ENCODE assay signal across 8 cellular contexts in the genomic region with DNA sequence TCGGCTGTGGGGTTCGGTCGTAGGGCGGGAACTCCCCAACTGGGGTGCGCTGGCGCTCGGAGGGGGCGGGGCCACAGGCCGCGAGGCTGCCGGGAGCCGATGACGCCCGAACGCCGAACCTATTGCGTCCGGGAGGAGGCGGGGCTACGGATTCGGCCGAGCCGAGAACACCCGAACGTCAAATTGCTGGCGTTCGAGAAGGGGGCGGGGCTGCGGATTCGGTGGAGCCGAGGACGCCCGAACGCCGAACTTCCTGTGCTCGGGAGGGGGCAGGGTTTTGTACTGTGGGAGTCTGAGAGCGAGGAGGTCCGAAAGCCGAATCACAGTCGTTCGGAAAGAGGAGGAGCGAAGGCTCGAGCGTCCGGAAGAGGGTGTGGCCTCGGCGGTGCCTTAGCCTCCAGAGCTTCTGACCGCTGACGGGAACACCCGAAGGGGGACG. TPM values are rescaled to one million over a fixed set of nuclear protein-coding genes. Genes with fewer than 3 reads are reported as not detected.
A peak's percentile ranks its signal among the peaks of the same experiment; 100 is the strongest.
DNase-seq lines count a peak whose midpoint lies in the region; ATAC-seq and TF ChIP-seq lines count a peak whose summit lies in the region.

No MANE protein-coding gene starts in this region.

- peak overlapping the region; percentile 91 for H3K4me3 Mint-ChIP-seq in CD8-positive, alpha-beta T cell
- H3K4me3 Mint-ChIP-seq in activated CD8-positive, alpha-beta memory T cell treated with anti-CD3 and anti-CD28 coated beads, Interleukin-2, amount 10 ng/mL, durations not matched to agents 7 days and 5 days = peak overlapping the region; percentile 80

- no peaks in the 10 kb centered on the region for H3K27me3 Mint-ChIP-seq in CD8-positive, alpha-beta T cell (ENCODE audit: low read depth)
- no peaks in the 10 kb centered on the region for H3K27me3 Mint-ChIP-seq in activated CD8-positive, alpha-beta memory T cell treated with anti-CD3 and anti-CD28 coated beads, Interleukin-2, amount 10 ng/mL, durations not matched to agents 7 days and 5 days

- intact Hi-C loops in CD8-positive, alpha-beta T cell (cut with DNase I, micrococcal nuclease) = loop anchor here (1.0 kb wide), 8 partner anchors 10 to 323 kb away; a partner anchor contains a TSS

- peaks cover 33% of the 10 kb centered on the region for H3K36me3 Mint-ChIP-seq in CD8-positive, alpha-beta T cell
- peaks cover 17% of the 10 kb centered on the region for H3K36me3 Mint-ChIP-seq in activated CD8-positive, alpha-beta memory T cell treated with anti-CD3 and anti-CD28 coated beads, Interleukin-2, amount 10 ng/mL, durations not matched to agents 7 days and 5 days

- no peaks in the 10 kb centered on the region for H3K27me3 ChIP-seq in CD8-positive, alpha-beta T cell (ENCODE audit: insufficient read depth, low read length)
- H3K27me3 ChIP-seq in effector memory CD4-positive, alpha-beta T cell (replicated peaks; ENCODE audit: control insufficient read depth, insufficient read depth, low read length, poor library complexity, severe bottlenecking) = no peaks in the 10 kb centered on the region

- peak; percentile 99 to 100 (median 100) for DNase-seq in CD8-positive, alpha-beta T cell
- DNase-seq in HUDEP-2 (lab: John Stamatoyannopoulos, UW; ENCODE audit: unreplicated experiment in 76 of 76) (peak; percentile 93 to 100 (median 100)), NOMO-1 treated with DMSO at 0.1 percent for 48 hours (lab: John Stamatoyannopoulos, UW; ENCODE audit: unreplicated experiment) (peak; percentile 99), medulla oblongata (ENCODE audit: extremely low spot score) (peak; percentile 100)
- peak; percentile 100 for DNase-seq in activated CD8-positive, alpha-beta memory T cell treated with anti-CD3 and anti-CD28 coated beads, Interleukin-2, amount 10 ng/mL, durations not matched to agents 7 days and 5 days
- peak; percentile 100 for DNase-seq in effector memory CD4-positive, alpha-beta T cell
- peak; percentile 99 to 100 (median 100) for DNase-seq in stimulated activated CD4-positive, alpha-beta T cell treated with anti-CD3 and anti-CD28 coated beads, TNF-alpha, amount 100 ng/mL, for 4 hours (ENCODE audit: low read depth in 3 of 3)

- ATAC-seq in CD8-positive, alpha-beta T cell = peak; percentile 59
- ATAC-seq in GM21423 (IDR thresholded peaks at IDR 0.05; ENCODE audit: unreplicated experiment) = peak; percentile 42
- peak; percentile 65 for ATAC-seq in activated CD8-positive, alpha-beta memory T cell treated with anti-CD3 and anti-CD28 coated beads, Interleukin-2, amount 10 ng/mL, durations not matched to agents 7 days and 5 days

- H3K27ac Mint-ChIP-seq in CD8-positive, alpha-beta T cell = peak overlapping the region; percentile 100
- peak overlapping the region; percentile 95 for H3K27ac Mint-ChIP-seq in activated CD8-positive, alpha-beta memory T cell treated with anti-CD3 and anti-CD28 coated beads, Interleukin-2, amount 10 ng/mL, durations not matched to agents 7 days and 5 days

- H3K9me3 Mint-ChIP-seq in CD8-positive, alpha-beta T cell = no peaks in the 10 kb centered on the region
- H3K9me3 Mint-ChIP-seq in activated CD8-positive, alpha-beta memory T cell treated with anti-CD3 and anti-CD28 coated beads, Interleukin-2, amount 10 ng/mL, durations not matched to agents 7 days and 5 days (ENCODE audit: low read depth) = no peaks in the 10 kb centered on the region

- CTCF ChIA-PET in CD8-positive, alpha-beta T cell (lab: Charles Lee) = no interaction called here
- CTCF ChIA-PET in activated CD8-positive, alpha-beta memory T cell treated with anti-CD3 and anti-CD28 coated beads, Interleukin-2, amount 10 ng/mL, durations not matched to agents 7 days and 5 days (lab: Charles Lee) = interaction anchor here (0.6 to 5.1 kb wide), 5 partner anchors 9 to 76 kb away, joined by 3 to 33 read pairs (median 4); a partner anchor contains a TSS

- H3K4me3 ChIP-seq in CD8-positive, alpha-beta T cell (ENCODE audit: low read depth, low read length) = peak overlapping the region; percentile 76
- peak overlapping the region; percentile 85 for H3K4me3 ChIP-seq in effector memory CD4-positive, alpha-beta T cell (ENCODE audit: insufficient read depth, low read depth, low read length, poor library complexity, severe bottlenecking)

- H3K4me1 ChIP-seq in CD8-positive, alpha-beta T cell (ENCODE audit: insufficient read depth, low read length) = peaks cover 22% of the 10 kb centered on the region
- peaks cover 22% of the 10 kb centered on the region for H3K4me1 ChIP-seq in effector memory CD4-positive, alpha-beta T cell (ENCODE audit: control insufficient read depth, insufficient read depth, low read length, poor library complexity, severe bottlenecking)

- POLR2A ChIA-PET in CD8-positive, alpha-beta T cell (lab: Charles Lee) = interaction anchor here (1.1 to 7.2 kb wide), 8 partner anchors 10 to 75 kb away, joined by 4 to 99 read pairs (median 19); a partner anchor contains a TSS

- H3K27ac ChIP-seq in CD8-positive, alpha-beta T cell (ENCODE audit: low read depth, low read length) = peak overlapping the region; percentile 100
- H3K27ac ChIP-seq in effector memory CD4-positive, alpha-beta T cell (ENCODE audit: insufficient read depth, low read length, poor library complexity, severe bottlenecking) = peak overlapping the region; percentile 96

- no peak for TF ChIP-seq CTCF in CD8-positive, alpha-beta T cell (IDR thresholded peaks at IDR 0.05)

- peaks cover 38% of the 10 kb centered on the region for H3K4me1 Mint-ChIP-seq in CD8-positive, alpha-beta T cell (ENCODE audit: low read depth)
- peaks cover 38% of the 10 kb centered on the region for H3K4me1 Mint-ChIP-seq in activated CD8-positive, alpha-beta memory T cell treated with anti-CD3 and anti-CD28 coated beads, Interleukin-2, amount 10 ng/mL, durations not matched to agents 7 days and 5 days

- H3K9me3 ChIP-seq in CD8-positive, alpha-beta T cell (ENCODE audit: low read length) = no peaks in the 10 kb centered on the region
- no peaks in the 10 kb centered on the region for H3K9me3 ChIP-seq in effector memory CD4-positive, alpha-beta T cell (ENCODE audit: control insufficient read depth, low read length)

- peaks cover 7% of the 10 kb centered on the region for H3K36me3 ChIP-seq in CD8-positive, alpha-beta T cell (ENCODE audit: insufficient read depth, low read length)
- peaks cover 13% of the 10 kb centered on the region for H3K36me3 ChIP-seq in effector memory CD4-positive, alpha-beta T cell (ENCODE audit: control insufficient read depth, insufficient read depth, low read length)

RNA-seq across cellular contexts. Expression of a gene that starts 0.6 kb away (rescaled TPM):
- 10 to 100 TPM; 13.9 to 14.6 TPM for total RNA-seq in CD8-positive, alpha-beta T cell
- total RNA-seq in activated CD8-positive, alpha-beta memory T cell treated with anti-CD3 and anti-CD28 coated beads, Interleukin-2, amount 10 ng/mL, durations not matched to agents 7 days and 5 days = 10 to 100 TPM; 11.4 to 13.5 TPM

RNA-seq across cellular contexts. Expression of a gene that starts 1.1 kb away (rescaled TPM):
- total RNA-seq in CD8-positive, alpha-beta T cell = 10 to 100 TPM; 10.0 to 13.1 TPM
- total RNA-seq in activated CD8-positive, alpha-beta memory T cell treated with anti-CD3 and anti-CD28 coated beads, Interleukin-2, amount 10 ng/mL, durations not matched to agents 7 days and 5 days = 10 to 100 TPM; 54.7 to 76.3 TPM

RNA-seq across cellular contexts. Expression of a gene that starts 10.1 kb away (rescaled TPM):
- total RNA-seq in CD8-positive, alpha-beta T cell = 1,000 to 10,000 TPM; 2,006 to 2,016 TPM
- total RNA-seq in activated CD8-positive, alpha-beta memory T cell treated with anti-CD3 and anti-CD28 coated beads, Interleukin-2, amount 10 ng/mL, durations not matched to agents 7 days and 5 days = 1,000 to 10,000 TPM; 1,212 to 1,220 TPM

RNA-seq across cellular contexts. Expression of a gene that starts 17.6 kb away (rescaled TPM):
- total RNA-seq in CD8-positive, alpha-beta T cell = not detected
- total RNA-seq in activated CD8-positive, alpha-beta memory T cell treated with anti-CD3 and anti-CD28 coated beads, Interleukin-2, amount 10 ng/mL, durations not matched to agents 7 days and 5 days = 1 to 10 TPM in 1 of 2 experiments, under 1 TPM in 1; 0.89 to 1.3 TPM

RNA-seq across cellular contexts. Expression of a gene that starts 31.0 kb away (rescaled TPM):
- total RNA-seq in CD8-positive, alpha-beta T cell = 10 to 100 TPM; 15.5 to 15.8 TPM
- total RNA-seq in activated CD8-positive, alpha-beta memory T cell treated with anti-CD3 and anti-CD28 coated beads, Interleukin-2, amount 10 ng/mL, durations not matched to agents 7 days and 5 days = 1 to 10 TPM; 8.0 to 8.6 TPM

Comparison
In these comparisons a context has a peak if more than half of its experiments do, and no peak if none do; other contexts are left out.
1. Peak in every context shown above with its lines: DNase-seq, ATAC-seq, H3K4me3 ChIP-seq and H3K27ac ChIP-seq.